Comparison of ENCODE assay signal across 14 cellular contexts in genomic region chr5:6480133-6481051, GRCh38. TPM values are rescaled to one million over a fixed set of nuclear protein-coding genes. Genes with fewer than 3 reads are reported as not detected.
DNase-seq lines count a peak whose midpoint lies in the region; ATAC-seq, FAIRE-seq and TF ChIP-seq lines count a peak whose summit lies in the region.
"Had no signal": no experiment of that assay in that cellular context is flagged by ENCODE, and none has a peak within 500 bp of the region (broad histone marks: within the 10 kb centered on the region; RNA-seq: fewer than 3 reads in every experiment).

No MANE protein-coding gene starts in this region.

- no peak overlapping the region for H2AFZ ChIP-seq in HepG2 (ENCODE audit: low read length)

- TF ChIP-seq RAD21 in HepG2 (CRISPR knock-in tag; IDR thresholded peaks at IDR 0.05), result no peak

- no peak overlapping the region for H3K4me3 ChIP-seq in HepG2 (replicated peaks in 1 of 3; ENCODE audit: insufficient read depth in 1 of 3, low read depth in 2 of 3, low read length in 3 of 3)

- H3K27me3 ChIP-seq in HepG2 (ENCODE audit: control insufficient read depth in 1 of 2, insufficient read depth in 2 of 2, low read length in 2 of 2), result peaks cover 0 to 8% of the 10 kb centered on the region in 2 experiments; a peak in 4 of 5 replicates

- no peak overlapping the region for H3K9ac ChIP-seq in HepG2 (ENCODE audit: insufficient read depth, low read depth, low read length)

- no peak for TF ChIP-seq CTCF in HepG2 (CRISPR knock-in tag; IDR thresholded peaks at IDR 0.05)

- peaks cover 0 to 2% of the 10 kb centered on the region in 2 donors for H3K4me1 Mint-ChIP-seq in effector memory CD8-positive, alpha-beta T cell (ENCODE audit: low read depth in 2 of 2)

- CTCF ChIA-PET in HepG2 (lab: Yijun Ruan, JAX; ENCODE audit: low intra/inter-chr PET ratio, low total read pairs), result no interaction called here

- H3K27ac Mint-ChIP-seq in effector memory CD8-positive, alpha-beta T cell, result no peak overlapping the region
- H3K27ac Mint-ChIP-seq: activated T-helper 2 cell treated with anti-CD3 and anti-CD28 coated beads, Interferon-gamma antibody, Interleukin-2, Interleukin-4, amounts not matched to agents 10 μg/mL and 5 μg/mL and 100 μg/mL, durations not matched to agents 14 hours and 24 hours and 36 hours; dendritic cell treated with granulocyte-macrophage colony-stimulating factor and Interleukin-4, amounts not matched to agents 40 ng/mL and 50 ng/mL, for 4 days had no signal

- H3K36me3 Mint-ChIP-seq in effector memory CD8-positive, alpha-beta T cell (ENCODE audit: insufficient read depth), result no peaks in the 10 kb centered on the region
- H3K36me3 Mint-ChIP-seq: naive thymus-derived CD4-positive, alpha-beta T cell had no signal

- no TSS peak for BruUV-seq in HepG2 (replicated peaks; lab: Mats Ljungman, UMichigan)

- no peaks in the 10 kb centered on the region for H4K20me1 ChIP-seq in HepG2 (ENCODE audit: insufficient read depth, low read length)

- no peaks in the 10 kb centered on the region for H3K9me3 ChIP-seq in HepG2 (ENCODE audit: low read length)

- intact Hi-C loops in HepG2 (cut with micrococcal nuclease; ENCODE audit: unreplicated experiment), result no loop called here

- POLR2A ChIA-PET in HepG2 (lab: Yijun Ruan, JAX), result no interaction called here

- H3K36me3 ChIP-seq in HepG2 (replicated peaks in 1 of 2; ENCODE audit: control insufficient read depth in 1 of 2, insufficient read depth in 2 of 2, low read length in 2 of 2), result no peaks in the 10 kb centered on the region

- TF ChIP-seq EP300 in HepG2 (IDR thresholded peaks at IDR 0.05; ENCODE audit: low read depth in 2 of 2, low read length in 2 of 2) (no peak), HepG2 (CRISPR knock-in tag; IDR thresholded peaks at IDR 0.05; ENCODE audit: borderline replicate concordance) (no peak)

- H3K9me3 Mint-ChIP-seq in effector memory CD8-positive, alpha-beta T cell, result no peaks in the 10 kb centered on the region
- H3K9me3 Mint-ChIP-seq: activated T-helper 2 cell treated with anti-CD3 and anti-CD28 coated beads, Interferon-gamma antibody, Interleukin-2, Interleukin-4, amounts not matched to agents 10 μg/mL and 5 μg/mL and 100 μg/mL, durations not matched to agents 14 hours and 24 hours and 36 hours; dendritic cell treated with granulocyte-macrophage colony-stimulating factor and Interleukin-4, amounts not matched to agents 40 ng/mL and 50 ng/mL, for 4 days; naive thymus-derived CD4-positive, alpha-beta T cell had no signal

- FAIRE-seq in HepG2 (lab: Jason Lieb, UNC), result no peak

- in situ Hi-C loops in HepG2 (cut with HindIII; ENCODE audit: extremely low pct_ligation_motif_present, low pct_unique_long_range_greater_than_20kb), result no loop called here

- no peak overlapping the region for H3K27ac ChIP-seq in HepG2 (ENCODE audit: extremely low read length, insufficient read depth, low read length)

- TF ChIP-seq POLR2A in HepG2 (IDR thresholded peaks at IDR 0.05; ENCODE audit: insufficient read depth in 1 of 2, low read depth in 2 of 2, low read length in 2 of 2), result no peak

- H3K79me2 ChIP-seq in HepG2 (ENCODE audit: insufficient read depth, low read length), result no peaks in the 10 kb centered on the region

- ATAC-seq in GM18867 (IDR thresholded peaks at IDR 0.05; ENCODE audit: unreplicated experiment) (peak; percentile 52), GM21737 (IDR thresholded peaks at IDR 0.05; ENCODE audit: unreplicated experiment) (peak; percentile 45), HG03442 (IDR thresholded peaks at IDR 0.05; ENCODE audit: unreplicated experiment) (peak; percentile 48), HepG2 (peak; percentile 67)
- ATAC-seq in effector memory CD8-positive, alpha-beta T cell (replicated peaks), result no peak
- no peak for ATAC-seq in activated CD4-positive, CD25-positive, alpha-beta regulatory T cell treated with anti-CD3 and anti-CD28 coated beads, Interleukin-2, amount 50 U/mL, for 24 hours
- ATAC-seq: naive thymus-derived CD4-positive, alpha-beta T cell had no signal

- peaks cover 6 to 67% of the 10 kb centered on the region in 2 donors for H3K27me3 Mint-ChIP-seq in effector memory CD8-positive, alpha-beta T cell
- H3K27me3 Mint-ChIP-seq: dendritic cell treated with granulocyte-macrophage colony-stimulating factor and Interleukin-4, amounts not matched to agents 40 ng/mL and 50 ng/mL, for 4 days had no signal

- DNase-seq in HepG2 (ENCODE audit: low spot score) (no peak), islet precursor cell (no peak), anterior cingulate cortex (lab: John Stamatoyannopoulos, UW) (no peak)
- DNase-seq in effector memory CD8-positive, alpha-beta T cell, result no peak
- DNase-seq: naive thymus-derived CD4-positive, alpha-beta T cell; NCI-H2227 treated with DMSO at 0.1 percent for 48 hours; stimulated activated CD4-positive, alpha-beta T cell treated with anti-CD3 and anti-CD28 coated beads, Interleukin-2, amount 100 ng/mL, for 24 hours had no signal

- no peaks in the 10 kb centered on the region for H3K4me1 ChIP-seq in HepG2 (ENCODE audit: insufficient read depth, low read length)

- 44% methylated on average over 14 of the region's 15 CpGs for WGBS in HepG2 (ENCODE audit: low lambda C conversion rate)

- no peak overlapping the region for H3K4me2 ChIP-seq in HepG2 (ENCODE audit: low read depth, low read length)

- no peak overlapping the region for H3K4me3 Mint-ChIP-seq in effector memory CD8-positive, alpha-beta T cell
- H3K4me3 Mint-ChIP-seq: dendritic cell treated with granulocyte-macrophage colony-stimulating factor and Interleukin-4, amounts not matched to agents 40 ng/mL and 50 ng/mL, for 4 days had no signal

TF ChIP-seq in HepG2, 621 proteins besides CTCF, POLR2A, EP300 and RAD21 (continues in another document):
- TF ChIP-seq ARHGAP35 (CRISPR knock-in tag; IDR thresholded peaks at IDR 0.05; ENCODE audit: borderline replicate concordance) (no peak), ZKSCAN8 (CRISPR knock-in tag; IDR thresholded peaks at IDR 0.05; ENCODE audit: borderline replicate concordance) (no peak), JUN (CRISPR knock-in tag; IDR thresholded peaks at IDR 0.05) (no peak), ZNF816 (CRISPR knock-in tag; IDR thresholded peaks at IDR 0.05; ENCODE audit: borderline replicate concordance) (no peak), ZNF724P (CRISPR knock-in tag; IDR thresholded peaks at IDR 0.05; ENCODE audit: borderline replicate concordance) (no peak), EEA1 (CRISPR knock-in tag; IDR thresholded peaks at IDR 0.05; ENCODE audit: borderline replicate concordance) (no peak), SALL1 (CRISPR knock-in tag; IDR thresholded peaks at IDR 0.05) (no peak), NFE2L1 (CRISPR knock-in tag; IDR thresholded peaks at IDR 0.05; ENCODE audit: borderline replicate concordance) (no peak), ZNF512B (CRISPR knock-in tag; IDR thresholded peaks at IDR 0.05; ENCODE audit: borderline replicate concordance) (no peak), ZNF569 (CRISPR knock-in tag; IDR thresholded peaks at IDR 0.05; ENCODE audit: borderline replicate concordance) (no peak), KDM5A (IDR thresholded peaks at IDR 0.05; ENCODE audit: borderline replicate concordance, low read length) (no peak)

RNA-seq across cellular contexts. Expression of gene UBE2QL1, which starts 31.7 kb away (rescaled TPM):
- not detected in 2 replicates for total RNA-seq in HepG2 (2016; rRNA removed; fragmentation: Illumina TruSeq; extraction: Trizol)
- total RNA-seq in HepG2 (2016; cell fraction: cytosol; rRNA removed; fragmentation: Illumina TruSeq; extraction: Trizol; ENCODE audit: low read depth), result not detected in 2 replicates
- total RNA-seq in HepG2 (2016; cell fraction: insoluble cytoplasmic fraction; rRNA removed; fragmentation: Illumina TruSeq; extraction: Trizol), result not detected in 2 replicates
- not detected in 2 replicates for total RNA-seq in HepG2 (2016; cell fraction: membrane; rRNA removed; fragmentation: Illumina TruSeq; extraction: Trizol)
- not detected in 2 replicates for total RNA-seq in HepG2 (2016; cell fraction: nucleus; rRNA removed; fragmentation: Illumina TruSeq; extraction: Trizol)
- polyA plus RNA-seq in HepG2 (2011; rRNA removed), result not detected in 2 replicates
- not detected in 2 replicates for polyA plus RNA-seq in HepG2 (2011; cell fraction: cytosol; rRNA removed)
- polyA plus RNA-seq in HepG2 (2011; cell fraction: nucleus; rRNA removed), result not detected in 2 replicates
- polyA plus RNA-seq in HepG2 (2012), result not detected in 2 replicates
- not detected in 2 replicates for polyA plus RNA-seq in HepG2 (2016; cell fraction: cytosol; fragmentation: Illumina TruSeq; extraction: Trizol; ENCODE audit: low read depth)
- not detected in 2 replicates for polyA plus RNA-seq in HepG2 (2016; cell fraction: insoluble cytoplasmic fraction; fragmentation: Illumina TruSeq; extraction: Trizol; ENCODE audit: low read depth)
- polyA plus RNA-seq in HepG2 (2016; cell fraction: membrane; fragmentation: Illumina TruSeq; extraction: Trizol; ENCODE audit: low read depth), result not detected in 2 replicates
- polyA plus RNA-seq in HepG2 (2016; cell fraction: nucleus; fragmentation: Illumina TruSeq; extraction: Trizol; ENCODE audit: insufficient read depth, low read depth), result not detected in 2 replicates
- not detected in 2 replicates for polyA minus RNA-seq in HepG2 (2011; rRNA and poly(A)+ RNA removed; ENCODE audit: low replicate concordance)
- not detected in 2 replicates for polyA minus RNA-seq in HepG2 (2011; cell fraction: cytosol; rRNA and poly(A)+ RNA removed)
- polyA minus RNA-seq in HepG2 (2011; cell fraction: nucleus; rRNA and poly(A)+ RNA removed), result not detected in 2 replicates
- total RNA-seq: G401 had no signal
- polyA plus RNA-seq: naive thymus-derived CD4-positive, alpha-beta T cell had no signal

Comparison
In these comparisons a context has a peak if more than half of its experiments do, and no peak if none do; other contexts are left out.
1. ATAC-seq: peak in GM18867 (single experiment), GM21737 (single experiment), HG03442 (single experiment) and HepG2 (single experiment); none in effector memory CD8-positive, alpha-beta T cell (single experiment) and activated CD4-positive, CD25-positive, alpha-beta regulatory T cell treated with anti-CD3 and anti-CD28 coated beads, Interleukin-2, amount 50 U/mL, for 24 hours (0 of 2).